10 cellular contexts compared by ENCODE assay signal in genomic region chr22:24043465-24043864, GRCh38. TPM values are rescaled to one million over a fixed set of nuclear protein-coding genes. Genes with fewer than 3 reads are reported as not detected.
"Had no signal": no experiment of that assay in that cellular context is flagged by ENCODE, and none has a peak within 500 bp of the region (broad histone marks: within the 10 kb centered on the region; RNA-seq: fewer than 3 reads in every experiment).

No MANE protein-coding gene starts in this region.

RNA-seq across cellular contexts. Expression of gene GSTT4, which starts 38.2 kb away (rescaled TPM):
- total RNA-seq: activated B cell treated with CpG ODN at 0.5 μM for 24 hours; activated CD4-positive, alpha-beta T cell treated with anti-CD3 and anti-CD28 coated beads, Interleukin-2, amount 10 ng/mL, durations not matched to agents 24 days and 14 days; activated CD8-positive, alpha-beta memory T cell treated with anti-CD3 and anti-CD28 coated beads, Interleukin-2, amount 10 ng/mL, durations not matched to agents 7 days and 5 days; activated naive CD4-positive, alpha-beta T cell treated with anti-CD3 and anti-CD28 coated beads, Interleukin-2, amount 50 U/mL, for 72 hours; activated T-cell treated with anti-CD3 and anti-CD28 coated beads, Interleukin-2, amount 50 U/mL, for 4 hours; LHCN-M2; M059J; SK-MEL-5; T-helper 17 cell had no signal
- polyA plus RNA-seq: IgD-negative memory B cell had no signal
